9 cellular contexts compared by ENCODE assay signal in the genomic region with DNA sequence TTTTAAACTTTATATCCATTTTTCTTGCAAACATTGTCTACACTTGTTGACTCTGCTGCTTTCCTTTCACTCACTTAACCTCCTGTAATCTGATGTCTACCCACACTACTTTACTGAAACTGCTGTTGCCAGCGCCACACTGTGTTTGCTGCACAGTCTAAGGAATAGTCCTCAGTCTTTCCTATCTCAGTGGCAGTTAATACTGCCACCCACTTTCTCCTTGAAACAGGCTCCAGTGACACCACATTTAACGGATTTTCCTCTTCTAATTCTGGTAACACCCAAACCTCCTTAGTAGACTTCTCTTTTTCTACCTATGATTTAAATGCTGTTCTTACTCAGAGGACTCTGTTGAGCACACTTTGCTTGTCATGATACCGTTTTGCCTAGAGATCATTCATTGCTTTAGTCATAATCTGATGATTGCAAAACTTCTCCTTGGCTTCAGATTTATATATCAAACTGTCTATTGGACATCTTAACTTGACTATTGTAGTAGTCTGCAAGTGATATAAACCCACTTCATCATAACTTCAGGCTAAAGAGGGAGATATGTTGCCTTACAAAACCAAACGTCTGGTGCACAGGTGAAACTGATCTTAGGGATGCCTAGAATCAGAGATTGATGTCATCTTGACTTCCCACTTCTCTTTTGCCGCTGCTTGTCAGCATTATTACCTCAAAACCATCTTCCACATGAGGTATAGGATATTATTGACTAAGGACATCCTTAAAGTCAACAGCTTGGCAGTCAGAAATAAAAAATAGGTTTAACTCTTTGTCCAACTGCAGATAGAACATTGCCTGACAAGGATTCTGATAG.
DNase-seq lines count a peak whose midpoint lies in the region.
"Had no signal": no experiment of that assay in that cellular context is flagged by ENCODE, and none has a peak within 500 bp of the region (broad histone marks: within the 10 kb centered on the region; RNA-seq: fewer than 3 reads in every experiment).

No MANE protein-coding gene starts in this region.

- DNase-seq in activated T-cell treated with anti-CD3 and anti-CD28 coated beads, Interleukin-2, amount 50 U/mL, for 24 hours: peak; percentile 52
- no peak for DNase-seq in activated T-cell treated with anti-CD3 and anti-CD28 coated beads for 4 hours
- peak; percentile 54 for DNase-seq in activated naive CD4-positive, alpha-beta T cell treated with anti-CD3 and anti-CD28 coated beads, Interleukin-2, amount 50 U/mL, for 16 hours
- peak; percentile 36 for DNase-seq in stimulated activated naive CD4-positive, alpha-beta T cell treated with Interleukin-2 at 50 U/mL for 16 hours (lab: John Stamatoyannopoulos, UW)
- no peak for DNase-seq in DMS153 (lab: John Stamatoyannopoulos, UW)
- no peak for DNase-seq in AG08395 (ENCODE audit: low spot score)
- no peak for DNase-seq in midbrain (lab: John Stamatoyannopoulos, UW)
- DNase-seq: SHP77 had no signal

- no peaks in the 10 kb centered on the region for H3K9me3 Mint-ChIP-seq in activated T-cell treated with anti-CD3 and anti-CD28 coated beads, Interleukin-2, amount 50 U/mL, for 24 hours
- no peaks in the 10 kb centered on the region for H3K9me3 Mint-ChIP-seq in IgD-negative memory B cell

- H3K36me3 Mint-ChIP-seq in activated T-cell treated with anti-CD3 and anti-CD28 coated beads, Interleukin-2, amount 50 U/mL, for 24 hours (ENCODE audit: low read depth): peaks cover 56% of the 10 kb centered on the region
- peaks cover 6% of the 10 kb centered on the region for H3K36me3 Mint-ChIP-seq in IgD-negative memory B cell

- H3K4me3 Mint-ChIP-seq in activated T-cell treated with anti-CD3 and anti-CD28 coated beads, Interleukin-2, amount 50 U/mL, for 24 hours: peak overlapping the region; percentile 43
- H3K4me3 Mint-ChIP-seq in IgD-negative memory B cell: peak overlapping the region in 3 of 4 donors; percentile 29 to 86 (median 41)

- peak overlapping the region; percentile 94 for H3K27ac Mint-ChIP-seq in activated T-cell treated with anti-CD3 and anti-CD28 coated beads, Interleukin-2, amount 50 U/mL, for 24 hours
- H3K27ac Mint-ChIP-seq in IgD-negative memory B cell: peak overlapping the region; percentile 74 to 88 (median 76)

- peaks cover 75% of the 10 kb centered on the region for H3K4me1 Mint-ChIP-seq in activated T-cell treated with anti-CD3 and anti-CD28 coated beads, Interleukin-2, amount 50 U/mL, for 24 hours (ENCODE audit: low read depth)
- peaks cover 28 to 48% (median 33%) of the 10 kb centered on the region in 3 donors for H3K4me1 Mint-ChIP-seq in IgD-negative memory B cell

- H3K27me3 Mint-ChIP-seq in activated T-cell treated with anti-CD3 and anti-CD28 coated beads, Interleukin-2, amount 50 U/mL, for 24 hours: no peaks in the 10 kb centered on the region
- H3K27me3 Mint-ChIP-seq in IgD-negative memory B cell: no peaks in the 10 kb centered on the region

Comparison
In these comparisons a context has a peak if more than half of its experiments do, and no peak if none do; other contexts are left out.
1. DNase-seq: peak in activated T-cell treated with anti-CD3 and anti-CD28 coated beads, Interleukin-2, amount 50 U/mL, for 24 hours (single experiment), activated naive CD4-positive, alpha-beta T cell treated with anti-CD3 and anti-CD28 coated beads, Interleukin-2, amount 50 U/mL, for 16 hours (single experiment) and stimulated activated naive CD4-positive, alpha-beta T cell treated with Interleukin-2 at 50 U/mL for 16 hours (single experiment); none in activated T-cell treated with anti-CD3 and anti-CD28 coated beads for 4 hours (single experiment), DMS153 (single experiment), AG08395 (single experiment) and midbrain (single experiment).